In genomic region chr6:3046295-3046694, GRCh38 we compare ENCODE assay signal across 22 cellular contexts.
"Had no signal": no experiment of that assay in that cellular context is flagged by ENCODE, and none has a peak within 500 bp of the region (broad histone marks: within the 10 kb centered on the region; RNA-seq: fewer than 3 reads in every experiment).

No MANE protein-coding gene starts in this region.

- ATAC-seq: activated CD4-positive, CD25-positive, alpha-beta regulatory T cell treated with anti-CD3 and anti-CD28 coated beads, Interleukin-2, amount 50 U/mL, for 24 hours; activated naive CD4-positive, alpha-beta T cell treated with anti-CD3 and anti-CD28 coated beads, Interleukin-2, amount 50 U/mL, for 72 hours; foreskin keratinocyte; left colon; lower lobe of right lung had no signal

- H3K4me3 ChIP-seq: adrenal gland, lower lobe of right lung, tibial nerve, vagina had no signal

- H3K9me3 ChIP-seq: adrenal gland, lower lobe of right lung, tibial nerve, vagina had no signal

- H3K4me1 ChIP-seq: adrenal gland, foreskin keratinocyte, lower lobe of right lung, tibial nerve, vagina had no signal

- H3K36me3 ChIP-seq: adrenal gland, lower lobe of right lung, tibial nerve, vagina had no signal

- DNase-seq: activated CD8-positive, alpha-beta memory T cell treated with anti-CD3 and anti-CD28 coated beads for 24 hours; activated CD8-positive, alpha-beta memory T cell treated with anti-CD3 and anti-CD28 coated beads, Interleukin-2, amount 50 U/mL, for 48 hours; activated gamma-delta T cell; adrenal gland; dermis blood vessel endothelial cell; effector memory CD4-positive, alpha-beta T cell; foreskin keratinocyte; hypothalamus; islet precursor cell; left colon; lower lobe of right lung; occipital lobe; stimulated activated naive CD4-positive, alpha-beta T cell treated with Interleukin-2 at 50 U/mL for 16 hours; substantia nigra; T-helper 1 cell; T1000 had no signal

- H3K9me3 Mint-ChIP-seq: activated naive CD4-positive, alpha-beta T cell treated with anti-CD3 and anti-CD28 coated beads, Interleukin-2, amount 50 U/mL, for 72 hours; nephron had no signal

- H3K27ac Mint-ChIP-seq: activated naive CD4-positive, alpha-beta T cell treated with anti-CD3 and anti-CD28 coated beads, Interleukin-2, amount 50 U/mL, for 72 hours; nephron had no signal

- H3K4me1 Mint-ChIP-seq: nephron had no signal

- H3K27me3 ChIP-seq: adrenal gland, tibial nerve, vagina had no signal

- H3K27ac ChIP-seq: adrenal gland, epithelial cell of prostate, foreskin keratinocyte, lower lobe of right lung, tibial nerve, vagina had no signal

- H3K36me3 Mint-ChIP-seq: activated naive CD4-positive, alpha-beta T cell treated with anti-CD3 and anti-CD28 coated beads, Interleukin-2, amount 50 U/mL, for 72 hours had no signal

- H3K4me3 Mint-ChIP-seq: nephron had no signal
